In the genomic region with DNA sequence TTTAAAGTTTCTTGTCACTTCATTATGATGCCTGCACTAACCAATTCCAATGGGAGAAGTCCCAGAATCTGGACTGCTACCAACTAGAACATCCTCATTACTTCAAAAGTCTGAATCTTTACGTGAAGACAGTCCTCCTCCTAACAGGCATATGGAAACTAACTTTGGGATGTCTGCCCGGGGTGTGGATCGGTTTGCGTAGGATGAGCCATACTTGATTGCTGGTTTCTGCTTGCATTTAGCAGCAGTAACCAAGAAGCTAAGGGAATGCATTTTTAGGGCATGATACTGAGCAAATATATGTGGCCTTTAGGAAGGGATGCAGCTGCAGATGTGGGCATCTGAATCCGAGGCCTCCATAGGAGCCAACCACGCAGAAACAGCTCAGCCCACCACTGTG, we compare ENCODE assay signal across 17 cellular contexts.
DNase-seq lines count a peak whose midpoint lies in the region; ATAC-seq and TF ChIP-seq lines count a peak whose summit lies in the region.
"Had no signal": no experiment of that assay in that cellular context is flagged by ENCODE, and none has a peak within 500 bp of the region (broad histone marks: within the 10 kb centered on the region; RNA-seq: fewer than 3 reads in every experiment).

No MANE protein-coding gene starts in this region.

- peak overlapping the region; percentile 29 for H3K4me2 ChIP-seq in PC-3 (ENCODE audit: low read length)
- H3K4me2 ChIP-seq: GM23338 had no signal

- peaks cover 16% of the 10 kb centered on the region for H3K9me3 Mint-ChIP-seq in stimulated activated effector memory CD8-positive, alpha-beta T cell treated with anti-CD3 and anti-CD28 coated beads, Interleukin-12 subunit alpha, Interleukin-12 subunit beta, amount 100 ng/mL, for 72 hours
- H3K9me3 Mint-ChIP-seq: GM23338, H9 had no signal

- ATAC-seq in PC-3: no peak
- ATAC-seq in omental fat pad (ENCODE audit: low FRiP score): peak; percentile 42
- ATAC-seq in stimulated activated effector memory CD8-positive, alpha-beta T cell treated with anti-CD3 and anti-CD28 coated beads, Interleukin-12 subunit alpha, Interleukin-12 subunit beta, amount 100 ng/mL, for 72 hours: no peak
- ATAC-seq in GM18517 (IDR thresholded peaks at IDR 0.05; ENCODE audit: unreplicated experiment): no peak
- ATAC-seq: GM12878, GM23338, HepG2 had no signal

- H3K36me3 Mint-ChIP-seq in stimulated activated effector memory CD8-positive, alpha-beta T cell treated with anti-CD3 and anti-CD28 coated beads, Interleukin-12 subunit alpha, Interleukin-12 subunit beta, amount 100 ng/mL, for 72 hours: no peaks in the 10 kb centered on the region
- H3K36me3 Mint-ChIP-seq: CD4-positive, alpha-beta memory T cell had no signal

- no peak overlapping the region for H3K4me3 ChIP-seq in PC-3 (ENCODE audit: low read length)
- H3K4me3 ChIP-seq: GM12878, GM23338 had no signal

- POLR2A ChIA-PET in PC-3 (lab: Charles Lee; ENCODE audit: unreplicated experiment): no interaction called here

- H3K79me2 ChIP-seq in PC-3 (ENCODE audit: low read length): no peaks in the 10 kb centered on the region

- no peaks in the 10 kb centered on the region for H3F3A ChIP-seq in PC-3 (ENCODE audit: low read length, unreplicated experiment)

- no peaks in the 10 kb centered on the region for H3K4me1 Mint-ChIP-seq in stimulated activated effector memory CD8-positive, alpha-beta T cell treated with anti-CD3 and anti-CD28 coated beads, Interleukin-12 subunit alpha, Interleukin-12 subunit beta, amount 100 ng/mL, for 72 hours
- H3K4me1 Mint-ChIP-seq: B cell; CD4-positive, alpha-beta memory T cell had no signal

- peak overlapping the region; percentile 60 for H3K27ac ChIP-seq in C4-2B
- peak overlapping the region; percentile 88 for H3K27ac ChIP-seq in PC-3 (ENCODE audit: low read length)

- no peak for TF ChIP-seq POLR2A in erythroblast (IDR thresholded peaks at IDR 0.05; ENCODE audit: low read length)

- CTCF ChIA-PET in PC-3 (lab: Charles Lee): no interaction called here

- peak overlapping the region; percentile 61 for H3K9ac ChIP-seq in PC-3 (ENCODE audit: low read length)

- BruUV-seq in PC-3 (replicated peaks; lab: Mats Ljungman, UMichigan): no TSS peak

- H3K9me3 ChIP-seq in PC-3 (ENCODE audit: low read length): no peaks in the 10 kb centered on the region

- no peak for TF ChIP-seq CTCF in C4-2B (conservative IDR thresholded peaks at IDR 0.05)
- TF ChIP-seq CTCF in PC-3 (conservative IDR thresholded peaks at IDR 0.05; ENCODE audit: low read depth, low read length): no peak
- no peak for TF ChIP-seq CTCF in omental fat pad (IDR thresholded peaks at IDR 0.05)

- H3K4me1 ChIP-seq in PC-3 (ENCODE audit: insufficient read depth, low read length): peaks cover 22% of the 10 kb centered on the region

- H3K36me3 ChIP-seq in PC-3 (ENCODE audit: low read depth, low read length): no peaks in the 10 kb centered on the region

- DNase-seq in PC-3: peak; percentile 56
- peak; percentile 27 for DNase-seq in middle frontal gyrus (ENCODE audit: extremely low spot score, low spot score)
- DNase-seq in omental fat pad (ENCODE audit: low spot score): no peak
- no peak for DNase-seq in NCI-H1930 (lab: John Stamatoyannopoulos, UW)
- DNase-seq in stimulated activated effector memory CD8-positive, alpha-beta T cell treated with anti-CD3 and anti-CD28 coated beads, Interleukin-12 subunit alpha, Interleukin-12 subunit beta, amount 100 ng/mL, for 72 hours (ENCODE audit: low spot score in 2 of 2): no peak
- DNase-seq in erythroblast (lab: John Stamatoyannopoulos, UW): no peak
- DNase-seq: ACHN; C1 segment of cervical spinal cord; CD4-positive, alpha-beta memory T cell; DMS79; H9 had no signal

- no peaks in the 10 kb centered on the region for H3K27me3 ChIP-seq in PC-3 (ENCODE audit: low read length)

- peak overlapping the region; percentile 30; the same call in 1 of the 2 replicates for H2AFZ ChIP-seq in PC-3 (ENCODE audit: low read length)
- H2AFZ ChIP-seq: GM23338 had no signal

- intact Hi-C loops in PC-3 (cut with micrococcal nuclease): no loop called here

- H3K27ac Mint-ChIP-seq in stimulated activated effector memory CD8-positive, alpha-beta T cell treated with anti-CD3 and anti-CD28 coated beads, Interleukin-12 subunit alpha, Interleukin-12 subunit beta, amount 100 ng/mL, for 72 hours: no peak overlapping the region
- H3K27ac Mint-ChIP-seq: B cell; CD4-positive, alpha-beta memory T cell; GM23338; H9 had no signal

- no peak overlapping the region for H3K4me3 Mint-ChIP-seq in stimulated activated effector memory CD8-positive, alpha-beta T cell treated with anti-CD3 and anti-CD28 coated beads, Interleukin-12 subunit alpha, Interleukin-12 subunit beta, amount 100 ng/mL, for 72 hours
- H3K4me3 Mint-ChIP-seq: B cell; CD4-positive, alpha-beta memory T cell; GM23338; H9 had no signal

- H4K20me1 ChIP-seq in PC-3 (ENCODE audit: low read length): no peaks in the 10 kb centered on the region

- no peaks in the 10 kb centered on the region for H3K9me2 ChIP-seq in PC-3 (replicated peaks; ENCODE audit: low read length)

Comparison
In these comparisons a context has a peak if more than half of its experiments do, and no peak if none do; other contexts are left out.
1. DNase-seq: peak in PC-3 (single experiment) and middle frontal gyrus (single experiment); none in omental fat pad (single experiment), NCI-H1930 (0 of 2), stimulated activated effector memory CD8-positive, alpha-beta T cell treated with anti-CD3 and anti-CD28 coated beads, Interleukin-12 subunit alpha, Interleukin-12 subunit beta, amount 100 ng/mL, for 72 hours (0 of 2) and erythroblast (0 of 2).